Comparison of ENCODE assay signal across 26 cellular contexts in genomic region chr5:135041145-135041587, GRCh38. TPM values are rescaled to one million over a fixed set of nuclear protein-coding genes. Genes with fewer than 3 reads are reported as not detected.
DNase-seq lines count a peak whose midpoint lies in the region; ATAC-seq and TF ChIP-seq lines count a peak whose summit lies in the region.
"Had no signal": no experiment of that assay in that cellular context is flagged by ENCODE, and none has a peak within 500 bp of the region (broad histone marks: within the 10 kb centered on the region; RNA-seq: fewer than 3 reads in every experiment).

No MANE protein-coding gene starts in this region.

- no peak overlapping the region for H4K5ac ChIP-seq in H9 (ENCODE audit: insufficient read length, low read depth, low read length)

- H3K9me3 Mint-ChIP-seq in H9 (peaks cover 0 to 5% of the 10 kb centered on the region in 2 experiments; a peak in 3 of 5 replicates), WTC11 (no peaks in the 10 kb centered on the region)
- H3K9me3 Mint-ChIP-seq: CD8-positive, alpha-beta memory T cell had no signal

- H4K20me1 ChIP-seq in H9 (ENCODE audit: control insufficient read depth, insufficient read depth, insufficient read length), result no peaks in the 10 kb centered on the region
- H4K20me1 ChIP-seq in smooth muscle cell (ENCODE audit: low read depth), result no peaks in the 10 kb centered on the region

- no peak overlapping the region for H4K91ac ChIP-seq in H9 (ENCODE audit: insufficient read length, low read depth, low read length)

- H3K36me3 ChIP-seq in smooth muscle cell (ENCODE audit: low read depth), result no peaks in the 10 kb centered on the region
- H3K36me3 ChIP-seq: BE2C, ovary had no signal

- CTCF ChIA-PET in WTC11 (lab: Charles Lee), result interaction anchor here (1.0 kb wide), 1 partner anchor 133 kb away, joined by 3 read pairs; no protein-coding TSS in a partner anchor

- H3K9me3 ChIP-seq in H9 (ENCODE audit: control insufficient read depth, low read depth, low read length) (no peaks in the 10 kb centered on the region), iPS-18c (ENCODE audit: control insufficient read depth, insufficient read depth, low read length) (no peaks in the 10 kb centered on the region), smooth muscle cell (replicated peaks; ENCODE audit: low read depth) (no peaks in the 10 kb centered on the region)
- H3K9me3 ChIP-seq: BE2C, ovary, testis had no signal

- peaks cover 6% of the 10 kb centered on the region for H3K23me2 ChIP-seq in H9 (ENCODE audit: insufficient read length, low read depth, low read length, poor library complexity, severe bottlenecking)

- no peaks in the 10 kb centered on the region; a peak in 1 of 7 replicates for H3K36me3 Mint-ChIP-seq in H9 (ENCODE audit: insufficient read depth in 1 of 3, low read depth in 3 of 3)
- H3K36me3 Mint-ChIP-seq in WTC11, result no peaks in the 10 kb centered on the region
- H3K36me3 Mint-ChIP-seq: activated naive CD8-positive, alpha-beta T cell; CD8-positive, alpha-beta memory T cell had no signal

- ATAC-seq in WTC11 (no peak; the same call in 1 of the 2 replicates), HG03354 (IDR thresholded peaks at IDR 0.05; ENCODE audit: poor library complexity, severe bottlenecking, unreplicated experiment) (no peak)
- ATAC-seq: GM12878; left ventricle myocardium superior; stimulated activated naive CD8-positive, alpha-beta T cell treated with anti-CD3 and anti-CD28 coated beads, Interleukin-15, Interleukin-2, amounts not matched to agents 100 U/mL and 50 U/mL, for 24 hours had no signal

- no peak overlapping the region for H4K8ac ChIP-seq in H9 (replicated peaks; ENCODE audit: insufficient read length, low read depth, low read length)

- H3K27ac ChIP-seq in H9 (ENCODE audit: insufficient read length, low read depth, low read length), result no peak overlapping the region
- no peak overlapping the region for H3K27ac ChIP-seq in smooth muscle cell (ENCODE audit: low read depth)
- H3K27ac ChIP-seq: ovary, skin epidermis, testis had no signal

- H3K18ac ChIP-seq in H9 (ENCODE audit: insufficient read length, low read depth, low read length), result no peak overlapping the region

- H3K14ac ChIP-seq in H9 (ENCODE audit: insufficient read depth, low read length), result no peak overlapping the region

- H2BK15ac ChIP-seq in H9 (ENCODE audit: low read depth, low read length), result no peak overlapping the region

- H2AFZ ChIP-seq in H9 (ENCODE audit: low read length) (no peak overlapping the region), smooth muscle cell (ENCODE audit: low read depth) (no peak overlapping the region)

- H3F3A ChIP-seq in smooth muscle cell (ENCODE audit: low read depth), result no peaks in the 10 kb centered on the region

- H3K27me3 Mint-ChIP-seq in H9 (ENCODE audit: low read depth), result peaks cover 98% of the 10 kb centered on the region
- H3K27me3 Mint-ChIP-seq in WTC11 (ENCODE audit: low read depth), result peaks cover 98% of the 10 kb centered on the region

- WGBS in H9 (ENCODE audit: extremely low coverage, insufficient read length, low lambda C conversion rate), result no CpG with 5 or more reads among the region's 12 CpGs
- WGBS in smooth muscle cell (ENCODE audit: low lambda C conversion rate), result 60% methylated on average over 12 of the region's 12 CpGs

- no peak overlapping the region for H3K23ac ChIP-seq in H9 (ENCODE audit: insufficient read length, low read depth, low read length)

- no peak overlapping the region for H2BK120ac ChIP-seq in H9 (ENCODE audit: low read depth, low read length, poor library complexity, severe bottlenecking)

- no peak for DNase-seq in H9
- no peak for DNase-seq in WTC11 (ENCODE audit: low spot score)
- no peak for DNase-seq in smooth muscle cell (lab: John Stamatoyannopoulos, UW; ENCODE audit: unreplicated experiment)
- no peak for DNase-seq in AG08395 (ENCODE audit: low spot score)
- no peak for DNase-seq in stimulated activated CD4-positive, alpha-beta T cell treated with anti-CD3 and anti-CD28 coated beads, Interleukin-15, amount 100 ng/mL, for 24 hours
- DNase-seq: activated CD4-positive, alpha-beta T cell treated with anti-CD3 and anti-CD28 coated beads for 4 hours; activated effector memory CD4-positive, alpha-beta T cell treated with Interleukin-2 at 50 U/mL for 16 hours; BE2C; CD8-positive, alpha-beta memory T cell; effector CD4-positive, alpha-beta T cell; EL; left ventricle myocardium superior; MV-4-11; NCI-H1436 treated with DMSO at 0.1 percent for 48 hours; NCI-H446; NCI-H748 treated with DMSO at 0.1 percent for 48 hours; ovary; SIG-M5; stimulated activated naive CD8-positive, alpha-beta T cell treated with anti-CD3 and anti-CD28 coated beads, Interleukin-15, Interleukin-2, amounts not matched to agents 100 U/mL and 50 U/mL, for 24 hours; T-helper 9 cell; testis had no signal

- no peak overlapping the region for H3K4ac ChIP-seq in H9 (ENCODE audit: low read depth, low read length)

- H3K4me1 Mint-ChIP-seq in H9 (peaks cover 2 to 7% of the 10 kb centered on the region in 2 experiments; a peak in 2 of 4 replicates), WTC11 (peaks cover 21% of the 10 kb centered on the region)

- H3K79me2 ChIP-seq in H9 (ENCODE audit: insufficient read depth, low read length) (no peaks in the 10 kb centered on the region), smooth muscle cell (ENCODE audit: low read depth) (peaks cover 39% of the 10 kb centered on the region)

- H3K4me3 Mint-ChIP-seq in H9 (peak overlapping the region in 1 of 2 experiments; percentile 80; a peak in 3 of 5 replicates), WTC11 (peak overlapping the region; percentile 64)
- H3K4me3 Mint-ChIP-seq: activated naive CD8-positive, alpha-beta T cell had no signal

- peaks cover 79% of the 10 kb centered on the region for H3K27me3 ChIP-seq in H9 (ENCODE audit: insufficient read depth, low read length)
- H3K27me3 ChIP-seq in smooth muscle cell (ENCODE audit: low read depth), result peaks cover 75% of the 10 kb centered on the region
- H3K27me3 ChIP-seq: ovary, testis had no signal

- H3K4me2 ChIP-seq in H9 (ENCODE audit: insufficient read depth, insufficient read length, low read length) (peak overlapping the region; percentile 47), smooth muscle cell (peak overlapping the region; percentile 93)

- no peak overlapping the region for H2AK5ac ChIP-seq in H9 (ENCODE audit: insufficient read length, low read length)

- no peak overlapping the region; a peak in 1 of 7 replicates for H3K27ac Mint-ChIP-seq in H9
- H3K27ac Mint-ChIP-seq in WTC11, result no peak overlapping the region
- H3K27ac Mint-ChIP-seq: activated naive CD8-positive, alpha-beta T cell; CD8-positive, alpha-beta memory T cell had no signal

- no peak for TF ChIP-seq CTCF in H9 (conservative IDR thresholded peaks at IDR 0.05)
- TF ChIP-seq CTCF in WTC11 (IDR thresholded peaks at IDR 0.05), result no peak
- no peak for TF ChIP-seq CTCF in smooth muscle cell (IDR thresholded peaks at IDR 0.05; ENCODE audit: borderline replicate concordance, insufficient read depth, poor library complexity, severe bottlenecking)

- no peak overlapping the region for H2BK5ac ChIP-seq in H9 (ENCODE audit: insufficient read length, low read length)

- no peak overlapping the region for H2BK20ac ChIP-seq in H9 (ENCODE audit: low read depth, low read length, poor library complexity, severe bottlenecking)

- H3K56ac ChIP-seq in H9 (ENCODE audit: insufficient read length, low read depth, low read length), result no peak overlapping the region

- H3K4me1 ChIP-seq in H9 (ENCODE audit: insufficient read depth, low read length) (no peaks in the 10 kb centered on the region), smooth muscle cell (ENCODE audit: low read depth) (peaks cover 8% of the 10 kb centered on the region)
- H3K4me1 ChIP-seq: BE2C had no signal

- H3K4me3 ChIP-seq in iPS-18c (ENCODE audit: insufficient read depth, low read depth, low read length) (peak overlapping the region; percentile 46), smooth muscle cell (no peak overlapping the region)
- H3K4me3 ChIP-seq: GM12878, ovary, skin epidermis had no signal

- H3K9ac ChIP-seq in H9 (ENCODE audit: extremely low read depth, insufficient read length, low read length), result no peak overlapping the region
- H3K9ac ChIP-seq in smooth muscle cell (ENCODE audit: low read depth), result no peak overlapping the region

- H3K79me1 ChIP-seq in H9 (ENCODE audit: insufficient read depth, low read depth, low read length, poor library complexity, severe bottlenecking), result no peaks in the 10 kb centered on the region

- POLR2A ChIA-PET in WTC11 (lab: Charles Lee), result no interaction called here

- no peak overlapping the region for H3T11ph ChIP-seq in H9 (ENCODE audit: low read length)

- no peak overlapping the region for H2BK12ac ChIP-seq in H9 (ENCODE audit: insufficient read length, low read depth, low read length)

TF ChIP-seq in WTC11, 78 proteins besides CTCF, POLR2A, EP300 and RAD21 (continues in another document):
- no peak for TF ChIP-seq KAT7 (CRISPR knock-in tag; IDR thresholded peaks at IDR 0.05; ENCODE audit: borderline replicate concordance)
- TF ChIP-seq CREM (CRISPR knock-in tag; IDR thresholded peaks at IDR 0.05), result no peak
- TF ChIP-seq NFATC4 (CRISPR knock-in tag; IDR thresholded peaks at IDR 0.05), result no peak
- TF ChIP-seq GABPB1 (CRISPR knock-in tag; IDR thresholded peaks at IDR 0.05), result no peak
- TF ChIP-seq TCF7 (CRISPR knock-in tag; IDR thresholded peaks at IDR 0.05; ENCODE audit: low read depth), result no peak
- no peak for TF ChIP-seq ATF2 (CRISPR knock-in tag; IDR thresholded peaks at IDR 0.05; ENCODE audit: borderline replicate concordance, low read depth)
- TF ChIP-seq ZNF263 (CRISPR knock-in tag; IDR thresholded peaks at IDR 0.05; ENCODE audit: low read depth), result no peak

RNA-seq across cellular contexts. Expression of gene PITX1, which starts 7.1 kb away (rescaled TPM):
- total RNA-seq in H9 (2021), result not detected in 2 replicates
- total RNA-seq in WTC11 (2021), result 0.07 to 0.23 TPM (median 0.13 TPM) in 3 replicates
- total RNA-seq in smooth muscle cell, result 122 and 161 TPM in 2 replicates
- 418 and 473 TPM in 2 replicates for polyA plus RNA-seq in smooth muscle cell
- total RNA-seq: CD8-positive, alpha-beta memory T cell; left ventricle myocardium superior had no signal
- polyA plus RNA-seq: CD8-positive, alpha-beta memory T cell had no signal

Comparison
In these comparisons a context has a peak if more than half of its experiments do, and no peak if none do; other contexts are left out.
1. RNA of gene PITX1, which starts 7.1 kb away (total RNA-seq): 122 to 161 TPM in smooth muscle cell; 0.07 to 0.23 TPM in WTC11 and not detected in H9; every median in the first group is over 100 times any median in the second.